In the genomic region with DNA sequence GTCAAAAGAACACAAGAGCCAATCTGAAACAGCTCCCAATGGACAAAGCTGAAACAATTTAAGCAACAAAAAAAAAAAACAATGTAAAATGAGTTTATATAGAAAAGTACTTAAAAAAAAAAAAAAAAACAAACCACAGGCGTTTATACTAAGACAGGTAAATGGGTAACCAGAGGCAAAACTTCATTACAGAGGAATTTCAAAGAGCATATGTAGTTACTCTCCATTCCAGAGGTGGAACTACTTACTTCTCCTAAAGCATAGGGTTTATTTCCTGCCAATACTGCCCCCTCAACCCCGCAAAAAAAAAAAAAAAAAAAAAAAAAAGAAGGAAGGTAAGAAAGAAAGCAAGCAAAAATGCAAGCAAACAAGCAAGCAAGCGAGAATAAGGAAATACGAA, we compare ENCODE assay signal across 25 cellular contexts.
DNase-seq lines count a peak whose midpoint lies in the region; TF ChIP-seq lines count a peak whose summit lies in the region.
"Had no signal": no experiment of that assay in that cellular context is flagged by ENCODE, and none has a peak within 500 bp of the region (broad histone marks: within the 10 kb centered on the region; RNA-seq: fewer than 3 reads in every experiment).

No MANE protein-coding gene starts in this region.

- no peaks in the 10 kb centered on the region for H4K20me1 ChIP-seq in neural progenitor cell (ENCODE audit: low read depth)
- H4K20me1 ChIP-seq: BLaER1 had no signal

- no peak overlapping the region for H2BK15ac ChIP-seq in mesenchymal stem cell (ENCODE audit: low read depth, poor library complexity, severe bottlenecking)

- H3K36me3 Mint-ChIP-seq in neural progenitor cell, result no peaks in the 10 kb centered on the region
- H3K36me3 Mint-ChIP-seq: CD14-positive monocyte; CD4-positive, alpha-beta memory T cell; CD4-positive, CD25-positive, alpha-beta regulatory T cell; CD8-positive, alpha-beta memory T cell had no signal

- H3K4ac ChIP-seq in mesenchymal stem cell (ENCODE audit: low read depth in 1 of 2, low read length in 2 of 2), result no peak overlapping the region
- no peak overlapping the region for H3K4ac ChIP-seq in trophoblast cell (ENCODE audit: low read depth, low read length)

- H3K36me3 ChIP-seq in kidney epithelial cell (ENCODE audit: control insufficient read depth, insufficient read depth, low read length) (no peaks in the 10 kb centered on the region), neural progenitor cell (no peaks in the 10 kb centered on the region), mesenchymal stem cell (ENCODE audit: control insufficient read depth in 1 of 2, insufficient read depth in 2 of 2, low read depth in 1 of 2, low read length in 2 of 2) (no peaks in the 10 kb centered on the region), trophoblast cell (ENCODE audit: control insufficient read depth in 1 of 2, insufficient read depth in 2 of 2, low read length in 2 of 2) (no peaks in the 10 kb centered on the region)
- H3K36me3 ChIP-seq: BE2C, BLaER1 had no signal

- no peak overlapping the region for H2BK12ac ChIP-seq in mesenchymal stem cell (ENCODE audit: low read length in 2 of 2)
- no peak overlapping the region for H2BK12ac ChIP-seq in trophoblast cell (ENCODE audit: low read length)

- H3K4me2 ChIP-seq in neural progenitor cell, result no peak overlapping the region
- H3K4me2 ChIP-seq in mesenchymal stem cell (ENCODE audit: low read length, poor library complexity, severe bottlenecking), result no peak overlapping the region
- H3K4me2 ChIP-seq in trophoblast cell (ENCODE audit: low read length), result no peak overlapping the region
- H3K4me2 ChIP-seq: BLaER1 had no signal

- H2BK120ac ChIP-seq in mesenchymal stem cell (ENCODE audit: low read depth, low read length) (no peak overlapping the region), trophoblast cell (ENCODE audit: insufficient read depth, low read length, poor library complexity) (no peak overlapping the region)

- H3K14ac ChIP-seq in mesenchymal stem cell (ENCODE audit: low read length in 2 of 2), result no peak overlapping the region
- no peak overlapping the region for H3K14ac ChIP-seq in trophoblast cell (ENCODE audit: low read length)

- no peak overlapping the region for H3K4me3 Mint-ChIP-seq in neural progenitor cell
- H3K4me3 Mint-ChIP-seq: CD14-positive monocyte; CD4-positive, alpha-beta memory T cell; CD4-positive, CD25-positive, alpha-beta regulatory T cell; CD8-positive, alpha-beta memory T cell had no signal

- H3K23ac ChIP-seq in mesenchymal stem cell (ENCODE audit: low read length in 2 of 2), result no peak overlapping the region
- no peak overlapping the region for H3K23ac ChIP-seq in trophoblast cell (ENCODE audit: low read length)

- TF ChIP-seq CTCF in kidney epithelial cell (IDR thresholded peaks at IDR 0.05; ENCODE audit: insufficient read depth, low read length, poor library complexity, severe bottlenecking), result no peak
- no peak for TF ChIP-seq CTCF in neural progenitor cell (IDR thresholded peaks at IDR 0.05)

- H2AFZ ChIP-seq in neural progenitor cell (replicated peaks), result peak overlapping the region; percentile 79
- H2AFZ ChIP-seq in mesenchymal stem cell (ENCODE audit: low read depth, low read length), result no peak overlapping the region
- no peak overlapping the region for H2AFZ ChIP-seq in trophoblast cell (ENCODE audit: insufficient read depth, low read length, poor library complexity)

- 94% methylated on average over 2 of the region's 4 CpGs for WGBS in mesenchymal stem cell
- no CpG with 5 or more reads among the region's 4 CpGs for WGBS in trophoblast cell (ENCODE audit: extremely low coverage, insufficient coverage, insufficient read length)

- H3K18ac ChIP-seq in mesenchymal stem cell (ENCODE audit: low read depth in 1 of 2, low read length in 2 of 2) (no peak overlapping the region), trophoblast cell (ENCODE audit: low read length) (no peak overlapping the region)

- H2BK5ac ChIP-seq in mesenchymal stem cell (ENCODE audit: low read depth, low read length, poor library complexity, severe bottlenecking) (no peak overlapping the region), trophoblast cell (ENCODE audit: low read depth, low read length, poor library complexity) (no peak overlapping the region)

- no peak overlapping the region for H4K91ac ChIP-seq in mesenchymal stem cell (ENCODE audit: low read length)
- H4K91ac ChIP-seq in trophoblast cell (ENCODE audit: low read depth, low read length), result no peak overlapping the region

- no peak overlapping the region for H3K27ac ChIP-seq in neural progenitor cell
- no peak overlapping the region for H3K27ac ChIP-seq in mesenchymal stem cell (ENCODE audit: low read length, poor library complexity, severe bottlenecking)
- H3K27ac ChIP-seq in trophoblast cell (ENCODE audit: low read depth, low read length), result no peak overlapping the region
- H3K27ac ChIP-seq: BLaER1 had no signal

- H3K4me1 ChIP-seq in neural progenitor cell (peaks cover 6% of the 10 kb centered on the region), mesenchymal stem cell (ENCODE audit: control insufficient read depth, insufficient read depth, low read depth, low read length) (no peaks in the 10 kb centered on the region), trophoblast cell (ENCODE audit: control insufficient read depth in 1 of 2, insufficient read depth in 2 of 2, low read length in 2 of 2) (no peaks in the 10 kb centered on the region)
- H3K4me1 ChIP-seq: BE2C, BLaER1 had no signal

- no peaks in the 10 kb centered on the region for H3K27me3 Mint-ChIP-seq in neural progenitor cell (ENCODE audit: insufficient read depth, low read depth)
- H3K27me3 Mint-ChIP-seq: CD4-positive, alpha-beta memory T cell; CD4-positive, CD25-positive, alpha-beta regulatory T cell; CD8-positive, alpha-beta memory T cell had no signal

- H3K4me3 ChIP-seq in kidney epithelial cell (ENCODE audit: low read depth, low read length) (no peak overlapping the region), neural progenitor cell (no peak overlapping the region), mesenchymal stem cell (ENCODE audit: insufficient read depth in 1 of 2, low read depth in 1 of 2, low read length in 2 of 2) (no peak overlapping the region), trophoblast cell (ENCODE audit: low read depth, low read length) (no peak overlapping the region)
- H3K4me3 ChIP-seq: BLaER1, GM12878 had no signal

- H2AK5ac ChIP-seq in mesenchymal stem cell (ENCODE audit: low read length, severe bottlenecking) (no peak overlapping the region), trophoblast cell (ENCODE audit: low read length) (no peak overlapping the region)

- peak; percentile 18 for DNase-seq in H4 (ENCODE audit: low spot score)
- DNase-seq in kidney epithelial cell (ENCODE audit: low read depth), result peak; percentile 10
- DNase-seq in neural progenitor cell (ENCODE audit: low spot score), result no peak
- no peak for DNase-seq in mesenchymal stem cell
- DNase-seq in activated CD4-positive, CD25-positive, alpha-beta regulatory T cell (lab: John Stamatoyannopoulos, UW), result no peak
- no peak for DNase-seq in GM19240 (ENCODE audit: insufficient read length, low spot score)
- no peak for DNase-seq in trophoblast cell
- DNase-seq: 8988T; ACHN; BE2C; C1 segment of cervical spinal cord; CD4-positive, alpha-beta memory T cell; CD4-positive, CD25-positive, alpha-beta regulatory T cell; CD8-positive, alpha-beta memory T cell; COR-L47; DMS 273 treated with DMSO at 0.1 percent for 48 hours; DMS153; DMS53; DMS79; DND-41; EL; GDM1 had no signal

- H3K79me2 ChIP-seq in neural progenitor cell (ENCODE audit: low read depth), result no peaks in the 10 kb centered on the region
- no peaks in the 10 kb centered on the region for H3K79me2 ChIP-seq in trophoblast cell (ENCODE audit: control insufficient read depth, insufficient read depth, low read length, poor library complexity)

- no peaks in the 10 kb centered on the region for H3F3A ChIP-seq in neural progenitor cell (ENCODE audit: low read depth)

- H3K79me1 ChIP-seq in mesenchymal stem cell (replicated peaks; ENCODE audit: low read length, poor library complexity, severe bottlenecking) (no peaks in the 10 kb centered on the region), trophoblast cell (ENCODE audit: low read length) (no peaks in the 10 kb centered on the region)

- H3K9ac ChIP-seq in neural progenitor cell (no peak overlapping the region), mesenchymal stem cell (ENCODE audit: low read length) (no peak overlapping the region), trophoblast cell (ENCODE audit: low read length) (no peak overlapping the region)
- H3K9ac ChIP-seq: BLaER1 had no signal

- H3K9me3 Mint-ChIP-seq in neural progenitor cell, result peaks cover 3% of the 10 kb centered on the region

- H3K27me3 ChIP-seq in kidney epithelial cell (ENCODE audit: control insufficient read depth, insufficient read depth, low read length) (no peaks in the 10 kb centered on the region), neural progenitor cell (no peaks in the 10 kb centered on the region), mesenchymal stem cell (ENCODE audit: control insufficient read depth in 1 of 2, insufficient read depth in 1 of 2, low read length in 2 of 2) (no peaks in the 10 kb centered on the region), trophoblast cell (ENCODE audit: insufficient read depth, low read length) (no peaks in the 10 kb centered on the region)
- H3K27me3 ChIP-seq: BE2C, BLaER1 had no signal

- H4K8ac ChIP-seq in mesenchymal stem cell (ENCODE audit: low read length) (no peak overlapping the region), trophoblast cell (ENCODE audit: low read depth, low read length) (no peak overlapping the region)

- H3K4me1 Mint-ChIP-seq in neural progenitor cell, result no peaks in the 10 kb centered on the region
- H3K4me1 Mint-ChIP-seq: CD14-positive monocyte; CD4-positive, alpha-beta memory T cell; CD4-positive, CD25-positive, alpha-beta regulatory T cell; CD8-positive, alpha-beta memory T cell had no signal

- H3K27ac Mint-ChIP-seq in neural progenitor cell, result no peak overlapping the region
- H3K27ac Mint-ChIP-seq: CD14-positive monocyte; CD4-positive, alpha-beta memory T cell; CD4-positive, CD25-positive, alpha-beta regulatory T cell; CD8-positive, alpha-beta memory T cell had no signal

- H4K12ac ChIP-seq in trophoblast cell (ENCODE audit: low read depth, low read length), result no peak overlapping the region

- H3K9me3 ChIP-seq in neural progenitor cell (ENCODE audit: low read depth), result no peaks in the 10 kb centered on the region
- peaks cover 18% of the 10 kb centered on the region for H3K9me3 ChIP-seq in mesenchymal stem cell (ENCODE audit: control insufficient read depth, low read length)
- H3K9me3 ChIP-seq in trophoblast cell (ENCODE audit: insufficient read depth, low read depth, low read length), result no peaks in the 10 kb centered on the region
- H3K9me3 ChIP-seq: BE2C had no signal

Comparison
In these comparisons a context has a peak if more than half of its experiments do, and no peak if none do; other contexts are left out.
1. DNase-seq: peak in H4 (single experiment) and kidney epithelial cell (single experiment); none in neural progenitor cell (single experiment), mesenchymal stem cell (single experiment), activated CD4-positive, CD25-positive, alpha-beta regulatory T cell (0 of 4), GM19240 (single experiment) and trophoblast cell (0 of 2).